In the genomic region with DNA sequence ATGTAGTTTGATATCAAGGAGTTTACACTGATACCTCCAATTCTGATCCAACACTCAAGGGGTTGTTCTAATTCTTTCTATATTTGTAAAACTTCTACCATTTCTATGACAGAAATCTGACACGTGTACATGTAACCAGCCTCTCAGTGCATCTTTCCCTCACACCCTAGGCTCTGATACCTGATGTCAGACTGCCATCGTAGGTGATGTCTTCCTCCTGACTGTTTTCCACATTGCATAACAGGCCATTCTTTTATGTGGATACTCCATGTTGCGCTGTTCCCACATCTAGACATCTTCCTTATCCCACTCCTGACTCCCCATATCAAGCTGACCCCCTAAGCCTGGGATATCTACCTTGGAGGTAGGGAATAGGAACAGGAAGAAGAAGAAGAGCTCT, we compare ENCODE assay signal across 13 cellular contexts.
DNase-seq lines count a peak whose midpoint lies in the region; ATAC-seq and TF ChIP-seq lines count a peak whose summit lies in the region.
"Had no signal": no experiment of that assay in that cellular context is flagged by ENCODE, and none has a peak within 500 bp of the region (broad histone marks: within the 10 kb centered on the region; RNA-seq: fewer than 3 reads in every experiment).

No MANE protein-coding gene starts in this region.

- H3K4me1 Mint-ChIP-seq in natural killer cell = peaks cover 56 to 62% of the 10 kb centered on the region in 2 donors
- peaks cover 44 to 52% of the 10 kb centered on the region in 2 donors for H3K4me1 Mint-ChIP-seq in natural killer cell treated with Interleukin-12 subunit alpha and Interleukin-12 subunit beta and Interleukin-15 and Interleukin-18, amount 100 ng/mL, for 72 hours (ENCODE audit: low read depth in 2 of 2)
- H3K4me1 Mint-ChIP-seq in endothelial cell (ENCODE audit: unreplicated experiment) = peaks cover 56% of the 10 kb centered on the region
- H3K4me1 Mint-ChIP-seq in progenitor cell of endocrine pancreas (ENCODE audit: low read depth) = peaks cover 49% of the 10 kb centered on the region
- H3K4me1 Mint-ChIP-seq: B cell had no signal

- peaks cover 21% of the 10 kb centered on the region for H3K79me1 ChIP-seq in mesendoderm (ENCODE audit: low read length)

- TF ChIP-seq CTCF in natural killer cell (IDR thresholded peaks at IDR 0.05) (no peak), endothelial cell (IDR thresholded peaks at IDR 0.05; ENCODE audit: unreplicated experiment) (no peak), progenitor cell of endocrine pancreas (IDR thresholded peaks at IDR 0.05; ENCODE audit: unreplicated experiment) (no peak), omental fat pad (IDR thresholded peaks at IDR 0.05) (no peak), GM13977 (IDR thresholded peaks at IDR 0.05; ENCODE audit: extremely low read depth, insufficient read depth, missing control alignments) (no peak)

- peak overlapping the region; percentile 64 to 84 for H3K27ac Mint-ChIP-seq in natural killer cell
- peak overlapping the region in 1 of 2 donors; percentile 28 for H3K27ac Mint-ChIP-seq in natural killer cell treated with Interleukin-12 subunit alpha and Interleukin-12 subunit beta and Interleukin-15 and Interleukin-18, amount 100 ng/mL, for 72 hours
- H3K27ac Mint-ChIP-seq in endothelial cell (ENCODE audit: unreplicated experiment) = peak overlapping the region; percentile 48
- peak overlapping the region; percentile 8 for H3K27ac Mint-ChIP-seq in progenitor cell of endocrine pancreas
- H3K27ac Mint-ChIP-seq: B cell had no signal

- no peaks in the 10 kb centered on the region for H3K27me3 Mint-ChIP-seq in natural killer cell (ENCODE audit: low read depth in 2 of 2)
- H3K27me3 Mint-ChIP-seq in natural killer cell treated with Interleukin-12 subunit alpha and Interleukin-12 subunit beta and Interleukin-15 and Interleukin-18, amount 100 ng/mL, for 72 hours = no peaks in the 10 kb centered on the region
- H3K27me3 Mint-ChIP-seq in endothelial cell (ENCODE audit: unreplicated experiment) = peaks cover 6% of the 10 kb centered on the region
- no peaks in the 10 kb centered on the region for H3K27me3 Mint-ChIP-seq in progenitor cell of endocrine pancreas
- H3K27me3 Mint-ChIP-seq: CD8-positive, alpha-beta memory T cell had no signal

- no peak overlapping the region for H3K9ac ChIP-seq in mesendoderm (ENCODE audit: low read length)
- H3K9ac ChIP-seq: BLaER1 treated with 17β-estradiol and CSF1 and Interleukin-3, amounts not matched to agents 10 nM and 100 nM had no signal

- H3K4me1 ChIP-seq in mesendoderm (ENCODE audit: control insufficient read depth, low read depth, low read length) = peaks cover 2% of the 10 kb centered on the region

- H2AK5ac ChIP-seq in mesendoderm (ENCODE audit: low read length) = no peak overlapping the region

- in situ Hi-C loops in GM13977 (cut with MboI; ENCODE audit: low pct_unique_long_range_greater_than_20kb, low sequenced_read_pairs, unreplicated experiment) = no loop called here

- no peak overlapping the region for H3K27ac ChIP-seq in mesendoderm (ENCODE audit: low read depth, low read length)
- H3K27ac ChIP-seq: BLaER1 treated with 17β-estradiol and CSF1 and Interleukin-3, amounts not matched to agents 10 nM and 100 nM had no signal

- no peak overlapping the region for H3K4me2 ChIP-seq in mesendoderm (ENCODE audit: low read length)
- H3K4me2 ChIP-seq: BLaER1 treated with 17β-estradiol and CSF1 and Interleukin-3, amounts not matched to agents 10 nM and 100 nM had no signal

- H3K9me3 Mint-ChIP-seq in natural killer cell = no peaks in the 10 kb centered on the region
- no peaks in the 10 kb centered on the region for H3K9me3 Mint-ChIP-seq in natural killer cell treated with Interleukin-12 subunit alpha and Interleukin-12 subunit beta and Interleukin-15 and Interleukin-18, amount 100 ng/mL, for 72 hours
- H3K9me3 Mint-ChIP-seq in endothelial cell (ENCODE audit: unreplicated experiment) = no peaks in the 10 kb centered on the region
- H3K9me3 Mint-ChIP-seq in progenitor cell of endocrine pancreas (ENCODE audit: low read depth) = peaks cover 3% of the 10 kb centered on the region
- H3K9me3 Mint-ChIP-seq: CD8-positive, alpha-beta memory T cell had no signal

- H4K8ac ChIP-seq in mesendoderm (ENCODE audit: low read depth, low read length) = no peak overlapping the region

- H3K36me3 Mint-ChIP-seq in natural killer cell (no peaks in the 10 kb centered on the region), endothelial cell (ENCODE audit: low read depth, unreplicated experiment) (peaks cover 22% of the 10 kb centered on the region), progenitor cell of endocrine pancreas (ENCODE audit: insufficient read depth) (peaks cover 16% of the 10 kb centered on the region)
- H3K36me3 Mint-ChIP-seq in natural killer cell treated with Interleukin-12 subunit alpha and Interleukin-12 subunit beta and Interleukin-15 and Interleukin-18, amount 100 ng/mL, for 72 hours = no peaks in the 10 kb centered on the region

- H2BK15ac ChIP-seq in mesendoderm (replicated peaks; ENCODE audit: low read depth) = no peak overlapping the region

- H3K4me3 Mint-ChIP-seq in natural killer cell = no peak overlapping the region
- H3K4me3 Mint-ChIP-seq in natural killer cell treated with Interleukin-12 subunit alpha and Interleukin-12 subunit beta and Interleukin-15 and Interleukin-18, amount 100 ng/mL, for 72 hours = no peak overlapping the region
- no peak overlapping the region for H3K4me3 Mint-ChIP-seq in endothelial cell (ENCODE audit: unreplicated experiment)
- H3K4me3 Mint-ChIP-seq in progenitor cell of endocrine pancreas (ENCODE audit: low read depth) = no peak overlapping the region
- H3K4me3 Mint-ChIP-seq: B cell; CD8-positive, alpha-beta memory T cell; H9 had no signal

- intact Hi-C loops in natural killer cell (cut with micrococcal nuclease) = no loop called here

- H2BK5ac ChIP-seq in mesendoderm (ENCODE audit: low read length) = no peak overlapping the region

- H3K79me2 ChIP-seq in mesendoderm (ENCODE audit: control insufficient read depth, insufficient read depth, low read length) = peaks cover 27% of the 10 kb centered on the region

- WGBS in mesendoderm (ENCODE audit: extremely low coverage, insufficient coverage, low lambda C conversion rate) = no CpG with 5 or more reads among the region's 3 CpGs

- no peaks in the 10 kb centered on the region for H3K36me3 ChIP-seq in mesendoderm (ENCODE audit: control insufficient read depth, insufficient read depth, low read length)

- H3K56ac ChIP-seq in mesendoderm (ENCODE audit: low read length) = no peak overlapping the region

- no peak for DNase-seq in natural killer cell
- no peak for DNase-seq in natural killer cell treated with Interleukin-12 subunit alpha and Interleukin-12 subunit beta and Interleukin-15 and Interleukin-18, amount 100 ng/mL, for 72 hours (ENCODE audit: low spot score)
- no peak for DNase-seq in endothelial cell (ENCODE audit: low spot score)
- no peak for DNase-seq in progenitor cell of endocrine pancreas (ENCODE audit: low spot score, unreplicated experiment)
- no peak for DNase-seq in mesendoderm
- no peak for DNase-seq in omental fat pad (ENCODE audit: low spot score)
- DNase-seq in GM13977 (ENCODE audit: low spot score) = no peak
- DNase-seq: 8988T; CD8-positive, alpha-beta memory T cell; COR-L47; H9 had no signal

- no peaks in the 10 kb centered on the region for H3K27me3 ChIP-seq in mesendoderm (ENCODE audit: insufficient read depth, low read length, poor library complexity)
- H3K27me3 ChIP-seq: BLaER1 treated with 17β-estradiol and CSF1 and Interleukin-3, amounts not matched to agents 10 nM and 100 nM had no signal

- H2BK120ac ChIP-seq in mesendoderm (ENCODE audit: low read depth, low read length) = no peak overlapping the region

- H4K5ac ChIP-seq in mesendoderm (ENCODE audit: low read length) = no peak overlapping the region

- H3K23ac ChIP-seq in mesendoderm (ENCODE audit: low read length) = no peak overlapping the region

- ATAC-seq in natural killer cell = no peak
- ATAC-seq in natural killer cell treated with Interleukin-12 subunit alpha and Interleukin-12 subunit beta and Interleukin-15 and Interleukin-18, amount 100 ng/mL, for 72 hours = no peak
- ATAC-seq in omental fat pad (ENCODE audit: low FRiP score) = no peak

- no peak overlapping the region for H3K4ac ChIP-seq in mesendoderm (ENCODE audit: low read depth, low read length)

- H3K4me3 ChIP-seq in mesendoderm (ENCODE audit: low read length) = no peak overlapping the region
- H3K4me3 ChIP-seq: BLaER1 treated with 17β-estradiol and CSF1 and Interleukin-3, amounts not matched to agents 10 nM and 100 nM had no signal

- no peak overlapping the region for H3K18ac ChIP-seq in mesendoderm (ENCODE audit: low read length)
